In genomic region chr6:87407896-87408720, GRCh38 we compare ENCODE assay signal across 8 cellular contexts. TPM values are rescaled to one million over a fixed set of nuclear protein-coding genes. Genes with fewer than 3 reads are reported as not detected.
DNase-seq lines count a peak whose midpoint lies in the region; ATAC-seq and TF ChIP-seq lines count a peak whose summit lies in the region.

Gene CFAP206 (plus strand): TSS chr6:87407972. CDS start chr6:87409840, 1,868 bp downstream.

- H3K27ac Mint-ChIP-seq in nephron progenitor cell = peak within 1 kb of the TSS; percentile 57

- peak within 1 kb of the TSS; percentile 87 for H3K4me3 Mint-ChIP-seq in nephron progenitor cell

- peak within 1 kb of the TSS; percentile 81 for H3K4me3 ChIP-seq in fibroblast of the aortic adventitia (ENCODE audit: low read depth, low read length)

- no peaks in the 10 kb centered on the region for H3K9me3 Mint-ChIP-seq in nephron progenitor cell

- peak; percentile 85 for DNase-seq in EH (ENCODE audit: low read depth)
- peak; percentile 67 for DNase-seq in GOT3 (lab: John Stamatoyannopoulos, UW)
- peak; percentile 76 for DNase-seq in LHCN-M2 (ENCODE audit: low read depth)
- peak; percentile 81 for DNase-seq in RPMI8226
- peak; percentile 62 for DNase-seq in activated effector memory CD4-positive, alpha-beta T cell treated with Interleukin-2 at 50 U/mL for 16 hours
- peak; percentile 85 for DNase-seq in fibroblast of the aortic adventitia (ENCODE audit: low read depth)
- DNase-seq in nephron progenitor cell = peak; percentile 83
- DNase-seq in stimulated activated naive CD8-positive, alpha-beta T cell treated with anti-CD3 and anti-CD28 coated beads, Interleukin-15, Interleukin-2, amounts not matched to agents 100 U/mL and 50 U/mL, for 24 hours = peak; percentile 75

- TF ChIP-seq CTCF in fibroblast of the aortic adventitia (IDR thresholded peaks at IDR 0.05; ENCODE audit: insufficient read depth, low read length) = peak; percentile 36
- TF ChIP-seq CTCF in nephron progenitor cell (IDR thresholded peaks at IDR 0.05) = no peak

- no peaks in the 10 kb centered on the region for H3K36me3 Mint-ChIP-seq in nephron progenitor cell (ENCODE audit: low read depth)

- ATAC-seq in stimulated activated naive CD8-positive, alpha-beta T cell treated with anti-CD3 and anti-CD28 coated beads, Interleukin-15, Interleukin-2, amounts not matched to agents 100 U/mL and 50 U/mL, for 24 hours = peak; percentile 85

- H3K4me1 Mint-ChIP-seq in nephron progenitor cell = peaks cover 6% of the 10 kb centered on the region

- H3K27me3 Mint-ChIP-seq in nephron progenitor cell (ENCODE audit: low read depth, poor library complexity) = peaks cover 14% of the 10 kb centered on the region

RNA-seq across cellular contexts. Expression of gene CFAP206, which starts in this region (rescaled TPM):
- 0.23 and 0.32 TPM in 2 replicates for total RNA-seq in LHCN-M2 (2014; rRNA removed)
- 0.07 TPM for polyA plus RNA-seq in LHCN-M2 (2012)
- total RNA-seq in fibroblast of the aortic adventitia (ENCODE audit: low replicate concordance) = 0.27 and 0.90 TPM in 2 replicates

Comparison
In these comparisons a context has a peak if more than half of its experiments do, and no peak if none do; other contexts are left out.
1. Peak in every context shown above with its lines: DNase-seq, ATAC-seq and H3K4me3 ChIP-seq.
2. Peak in DNase-seq in LHCN-M2; RNA of the gene not detected or under 1 TPM.
3. Peak in DNase-seq and H3K4me3 ChIP-seq in fibroblast of the aortic adventitia; RNA of the gene not detected or under 1 TPM.